Comparison of ENCODE assay signal across 15 cellular contexts in the genomic region with DNA sequence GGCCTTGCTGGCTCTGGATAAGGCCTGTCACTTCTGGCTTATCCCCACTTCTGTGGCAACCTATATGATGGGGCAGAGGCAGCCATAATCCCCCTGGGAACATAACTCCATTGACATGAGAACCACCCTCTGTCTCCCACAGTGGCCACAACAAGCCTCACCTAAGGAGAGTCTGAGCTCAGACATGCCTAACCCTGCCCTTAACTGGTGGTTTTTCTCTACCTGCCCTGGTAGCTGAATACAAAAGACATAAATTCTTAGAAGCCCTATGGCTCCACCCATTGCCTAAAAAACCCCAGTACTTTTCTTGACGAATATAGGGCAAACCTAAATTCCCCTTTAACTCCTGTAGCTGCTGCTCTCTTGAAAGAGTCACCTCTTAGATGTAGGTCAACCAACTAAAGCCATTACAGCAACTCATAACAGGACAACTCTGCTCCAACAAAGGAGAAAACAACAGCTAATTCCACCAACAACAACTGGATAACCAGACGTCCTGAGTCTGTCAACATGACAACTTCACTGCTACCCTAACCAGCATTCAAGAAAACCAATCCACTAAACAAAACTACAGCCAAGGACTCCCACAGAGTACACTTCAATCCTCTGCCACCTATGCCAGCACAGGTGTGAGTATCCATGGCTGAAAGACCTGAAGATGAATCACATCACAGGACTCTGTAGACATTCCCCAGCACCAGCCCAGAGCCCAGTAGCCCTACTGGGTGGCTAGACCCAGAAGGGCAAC.
DNase-seq lines count a peak whose midpoint lies in the region; ATAC-seq and TF ChIP-seq lines count a peak whose summit lies in the region.
"Had no signal": no experiment of that assay in that cellular context is flagged by ENCODE, and none has a peak within 500 bp of the region (broad histone marks: within the 10 kb centered on the region; RNA-seq: fewer than 3 reads in every experiment).

No MANE protein-coding gene starts in this region.

- peak overlapping the region; percentile 44 for H3K4me2 ChIP-seq in MM.1S (ENCODE audit: low read depth, low read length)

- no peak overlapping the region for H3K4me3 Mint-ChIP-seq in T-helper 2 cell treated with Interferon-gamma antibody and Interleukin-4, amounts not matched to agents 5 μg/mL and 100 μg/mL, for 36 hours
- H3K4me3 Mint-ChIP-seq: activated naive CD8-positive, alpha-beta T cell treated with anti-CD3 and anti-CD28 coated beads for 36 hours; central memory CD8-positive, alpha-beta T cell had no signal

- no peaks in the 10 kb centered on the region for H3K9me2 ChIP-seq in MM.1S (replicated peaks; ENCODE audit: insufficient read depth, low read length)

- H2AFZ ChIP-seq in MM.1S (ENCODE audit: low read length): no peak overlapping the region; the same call in 1 of the 2 replicates

- no peak overlapping the region for H3K9ac ChIP-seq in MM.1S (ENCODE audit: low read length)

- no peaks in the 10 kb centered on the region for H3K4me1 Mint-ChIP-seq in T-helper 2 cell treated with Interferon-gamma antibody and Interleukin-4, amounts not matched to agents 5 μg/mL and 100 μg/mL, for 36 hours (ENCODE audit: low read depth)
- H3K4me1 Mint-ChIP-seq: activated naive CD8-positive, alpha-beta T cell treated with anti-CD3 and anti-CD28 coated beads for 36 hours; central memory CD8-positive, alpha-beta T cell had no signal

- H3K27me3 Mint-ChIP-seq in T-helper 2 cell treated with Interferon-gamma antibody and Interleukin-4, amounts not matched to agents 5 μg/mL and 100 μg/mL, for 36 hours (ENCODE audit: low read depth): no peaks in the 10 kb centered on the region
- H3K27me3 Mint-ChIP-seq: activated naive CD8-positive, alpha-beta T cell treated with anti-CD3 and anti-CD28 coated beads for 36 hours; central memory CD8-positive, alpha-beta T cell had no signal

- H3K9me3 Mint-ChIP-seq in T-helper 2 cell treated with Interferon-gamma antibody and Interleukin-4, amounts not matched to agents 5 μg/mL and 100 μg/mL, for 36 hours: peaks cover 36% of the 10 kb centered on the region

- peak overlapping the region; percentile 66; the same call in 1 of the 2 replicates for H3K27ac ChIP-seq in MM.1S (ENCODE audit: low read length)
- H3K27ac ChIP-seq: spleen had no signal

- H3K27me3 ChIP-seq in MM.1S (replicated peaks; ENCODE audit: insufficient read depth, low read length): no peaks in the 10 kb centered on the region
- H3K27me3 ChIP-seq in HAP-1 (ENCODE audit: low read depth): no peaks in the 10 kb centered on the region
- H3K27me3 ChIP-seq: spleen had no signal

- peaks cover 20% of the 10 kb centered on the region for H3K4me1 ChIP-seq in MM.1S (ENCODE audit: low read length)
- no peaks in the 10 kb centered on the region; the same call in 1 of the 2 replicates for H3K4me1 ChIP-seq in HAP-1
- H3K4me1 ChIP-seq: spleen had no signal

- TF ChIP-seq CTCF in MM.1S (IDR thresholded peaks at IDR 0.05; ENCODE audit: low read length): no peak

- no peaks in the 10 kb centered on the region for H3K36me3 Mint-ChIP-seq in T-helper 2 cell treated with Interferon-gamma antibody and Interleukin-4, amounts not matched to agents 5 μg/mL and 100 μg/mL, for 36 hours (ENCODE audit: low read depth)
- H3K36me3 Mint-ChIP-seq: activated naive CD8-positive, alpha-beta T cell treated with anti-CD3 and anti-CD28 coated beads for 36 hours had no signal

- ATAC-seq in GM19023 (IDR thresholded peaks at IDR 0.05; ENCODE audit: unreplicated experiment) (peak; percentile 58), GM21737 (IDR thresholded peaks at IDR 0.05; ENCODE audit: unreplicated experiment) (peak; percentile 46), HG03060 (IDR thresholded peaks at IDR 0.05; ENCODE audit: low read depth, unreplicated experiment) (peak; percentile 24)

- H3K79me2 ChIP-seq in MM.1S (ENCODE audit: low read length): no peaks in the 10 kb centered on the region

- peaks cover 6% of the 10 kb centered on the region; the same call in 1 of the 2 replicates for H3F3A ChIP-seq in MM.1S (ENCODE audit: insufficient read depth, low read length)

- H3K9me3 ChIP-seq in MM.1S (replicated peaks; ENCODE audit: insufficient read depth, low read length): no peaks in the 10 kb centered on the region
- H3K9me3 ChIP-seq in HAP-1: no peaks in the 10 kb centered on the region

- H3K27ac Mint-ChIP-seq in T-helper 2 cell treated with Interferon-gamma antibody and Interleukin-4, amounts not matched to agents 5 μg/mL and 100 μg/mL, for 36 hours: no peak overlapping the region
- H3K27ac Mint-ChIP-seq: activated naive CD8-positive, alpha-beta T cell treated with anti-CD3 and anti-CD28 coated beads for 36 hours had no signal

- H3K36me3 ChIP-seq in MM.1S (replicated peaks; ENCODE audit: insufficient read depth, low read length) (no peaks in the 10 kb centered on the region), HAP-1 (replicated peaks) (no peaks in the 10 kb centered on the region)
- H3K36me3 ChIP-seq: spleen had no signal

- no peaks in the 10 kb centered on the region for H4K20me1 ChIP-seq in MM.1S (ENCODE audit: insufficient read depth, low read length)

- no peak overlapping the region for H3K4me3 ChIP-seq in MM.1S (ENCODE audit: low read length)
- H3K4me3 ChIP-seq in HAP-1: no peak overlapping the region
- H3K4me3 ChIP-seq: spleen had no signal

- peak; percentile 30 for DNase-seq in MM.1S
- no peak for DNase-seq in central memory CD4-positive, alpha-beta T cell
- no peak for DNase-seq in stimulated activated naive CD4-positive, alpha-beta T cell (lab: John Stamatoyannopoulos, UW)
- DNase-seq in HAP-1 (ENCODE audit: low spot score in 2 of 2): no peak
- DNase-seq in T-helper 2 cell treated with Interferon-gamma antibody and Interleukin-4, amounts not matched to agents 5 μg/mL and 100 μg/mL, for 36 hours (ENCODE audit: low spot score): no peak
- DNase-seq: activated CD4-positive, CD25-positive, alpha-beta regulatory T cell; activated CD8-positive, alpha-beta memory T cell treated with anti-CD3 and anti-CD28 coated beads, Interleukin-2, amount 50 U/mL, for 4 hours; activated naive CD8-positive, alpha-beta T cell treated with anti-CD3 and anti-CD28 coated beads for 36 hours; DMS53; NCI-H226; spleen had no signal

- in situ Hi-C loops in HAP-1 (cut with MboI; ENCODE audit: low sequenced_read_pairs): no loop called here
